Comparison of ENCODE assay signal across 8 cellular contexts in genomic region chr3:18847583-18848197, GRCh38.
DNase-seq lines count a peak whose midpoint lies in the region; ATAC-seq, FAIRE-seq and TF ChIP-seq lines count a peak whose summit lies in the region.

No MANE protein-coding gene starts in this region.

- TF ChIP-seq CTCF in GM20000 (IDR thresholded peaks at IDR 0.05; ENCODE audit: extremely low read depth, missing control alignments) (peak; percentile 17), MM.1S (IDR thresholded peaks at IDR 0.05; ENCODE audit: low read length) (peak; percentile 57), kidney (IDR thresholded peaks at IDR 0.05; ENCODE audit: borderline replicate concordance, extremely low read depth, insufficient read depth) (no peak)

- no peak overlapping the region for H2AFZ ChIP-seq in MM.1S (ENCODE audit: low read length)

- H3K4me2 ChIP-seq in MM.1S (ENCODE audit: low read depth, low read length): no peak overlapping the region

- no peak overlapping the region for H3K4me3 ChIP-seq in MM.1S (ENCODE audit: low read length)
- H3K4me3 ChIP-seq in kidney (ENCODE audit: low read length in 2 of 2): no peak overlapping the region

- peaks cover 25% of the 10 kb centered on the region for H3K4me1 ChIP-seq in MM.1S (ENCODE audit: low read length)
- H3K4me1 ChIP-seq in kidney (ENCODE audit: control insufficient read depth in 1 of 2, insufficient read depth in 1 of 2, low read depth in 1 of 2, low read length in 2 of 2): no peaks in the 10 kb centered on the region

- no peak overlapping the region for H3K27ac ChIP-seq in MM.1S (ENCODE audit: low read length)
- no peak overlapping the region for H3K27ac ChIP-seq in kidney (ENCODE audit: low read depth in 2 of 2, low read length in 2 of 2)

- intact Hi-C loops in kidney (cut with DNase I): no loop called here

- H3K79me2 ChIP-seq in MM.1S (ENCODE audit: low read length): no peaks in the 10 kb centered on the region

- H3K9ac ChIP-seq in MM.1S (ENCODE audit: low read length): no peak overlapping the region
- H3K9ac ChIP-seq in kidney (ENCODE audit: low read length in 2 of 2): no peak overlapping the region

- H3K9me2 ChIP-seq in MM.1S (replicated peaks; ENCODE audit: insufficient read depth, low read length): no peaks in the 10 kb centered on the region

- H3K36me3 ChIP-seq in MM.1S (replicated peaks; ENCODE audit: insufficient read depth, low read length): no peaks in the 10 kb centered on the region
- no peaks in the 10 kb centered on the region for H3K36me3 ChIP-seq in kidney (ENCODE audit: control insufficient read depth in 1 of 2, insufficient read depth in 2 of 2, low read length in 2 of 2)

- no peak for FAIRE-seq in kidney (lab: Jason Lieb, UNC)

- DNase-seq in ELR (ENCODE audit: low read depth) (peak; percentile 4), GM20000 (ENCODE audit: low spot score) (peak; percentile 11), MM.1S (peak; percentile 43), iPS-NIHi11 (ENCODE audit: low spot score) (peak; percentile 28), HCEC 1CT (no peak), kidney (no peak), HUDEP-2 (lab: John Stamatoyannopoulos, UW; ENCODE audit: unreplicated experiment in 76 of 76) (no peak)

- no peak for ATAC-seq in HG02571 (IDR thresholded peaks at IDR 0.05; ENCODE audit: unreplicated experiment)

- H3K27me3 ChIP-seq in MM.1S (replicated peaks; ENCODE audit: insufficient read depth, low read length): no peaks in the 10 kb centered on the region

- H3F3A ChIP-seq in MM.1S (ENCODE audit: insufficient read depth, low read length): peaks cover 12% of the 10 kb centered on the region

- no peaks in the 10 kb centered on the region for H4K20me1 ChIP-seq in MM.1S (ENCODE audit: insufficient read depth, low read length)

- H3K9me3 ChIP-seq in MM.1S (replicated peaks; ENCODE audit: insufficient read depth, low read length): no peaks in the 10 kb centered on the region
- no peaks in the 10 kb centered on the region for H3K9me3 ChIP-seq in kidney (ENCODE audit: control insufficient read depth in 1 of 2, low read length in 2 of 2)

Comparison
In these comparisons a context has a peak if more than half of its experiments do, and no peak if none do; other contexts are left out.
1. DNase-seq: peak in ELR (single experiment), GM20000 (single experiment), MM.1S (single experiment) and iPS-NIHi11 (single experiment); none in HCEC 1CT (single experiment), kidney (single experiment) and HUDEP-2 (0 of 76).